Comparison of ENCODE assay signal across 8 cellular contexts in the genomic region with DNA sequence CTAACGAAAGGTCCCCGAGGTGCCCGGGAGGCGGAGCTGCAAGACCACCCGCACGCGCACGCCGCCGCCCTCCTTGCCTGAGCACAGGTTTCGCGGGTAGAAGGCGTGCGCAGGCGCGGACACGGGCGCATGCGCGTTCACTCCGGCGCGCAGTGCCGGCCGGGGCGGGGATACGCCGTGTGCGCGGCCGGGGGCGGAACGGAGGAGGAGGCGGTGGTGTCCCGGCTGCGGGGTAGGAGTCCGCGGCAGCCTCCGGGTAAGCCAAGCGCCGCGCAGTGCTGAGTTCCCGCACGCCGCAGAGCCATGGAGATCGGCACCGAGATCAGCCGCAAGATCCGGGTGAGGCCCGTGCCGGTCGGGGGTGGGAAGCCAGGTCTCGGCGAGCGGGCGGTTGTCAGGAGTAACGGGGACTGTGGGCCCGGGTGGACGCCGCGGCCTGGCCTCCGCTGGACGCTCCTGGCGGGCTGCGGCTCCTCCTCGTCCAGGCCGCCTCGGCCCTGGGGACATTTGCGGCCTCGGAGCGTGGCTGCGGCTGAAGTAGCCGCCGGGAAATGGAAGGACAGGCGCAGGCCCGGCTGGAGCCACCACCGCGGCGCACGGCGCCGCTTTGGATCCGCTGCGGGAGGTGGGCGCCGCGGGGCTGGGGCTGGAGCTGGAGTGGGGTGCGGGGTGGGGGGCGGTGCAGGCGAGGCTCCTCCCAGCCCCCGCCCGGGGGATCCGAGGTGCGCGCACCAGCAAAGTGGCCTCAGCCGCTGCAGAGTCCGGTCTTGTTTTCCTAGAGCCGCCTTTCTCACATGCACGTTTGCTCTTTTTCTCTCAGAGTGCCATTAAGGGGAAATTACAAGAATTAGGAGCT. TPM values are rescaled to one million over a fixed set of nuclear protein-coding genes. Genes with fewer than 3 reads are reported as not detected.
DNase-seq lines count a peak whose midpoint lies in the region; ATAC-seq, FAIRE-seq and TF ChIP-seq lines count a peak whose summit lies in the region.

A gene with protein sequence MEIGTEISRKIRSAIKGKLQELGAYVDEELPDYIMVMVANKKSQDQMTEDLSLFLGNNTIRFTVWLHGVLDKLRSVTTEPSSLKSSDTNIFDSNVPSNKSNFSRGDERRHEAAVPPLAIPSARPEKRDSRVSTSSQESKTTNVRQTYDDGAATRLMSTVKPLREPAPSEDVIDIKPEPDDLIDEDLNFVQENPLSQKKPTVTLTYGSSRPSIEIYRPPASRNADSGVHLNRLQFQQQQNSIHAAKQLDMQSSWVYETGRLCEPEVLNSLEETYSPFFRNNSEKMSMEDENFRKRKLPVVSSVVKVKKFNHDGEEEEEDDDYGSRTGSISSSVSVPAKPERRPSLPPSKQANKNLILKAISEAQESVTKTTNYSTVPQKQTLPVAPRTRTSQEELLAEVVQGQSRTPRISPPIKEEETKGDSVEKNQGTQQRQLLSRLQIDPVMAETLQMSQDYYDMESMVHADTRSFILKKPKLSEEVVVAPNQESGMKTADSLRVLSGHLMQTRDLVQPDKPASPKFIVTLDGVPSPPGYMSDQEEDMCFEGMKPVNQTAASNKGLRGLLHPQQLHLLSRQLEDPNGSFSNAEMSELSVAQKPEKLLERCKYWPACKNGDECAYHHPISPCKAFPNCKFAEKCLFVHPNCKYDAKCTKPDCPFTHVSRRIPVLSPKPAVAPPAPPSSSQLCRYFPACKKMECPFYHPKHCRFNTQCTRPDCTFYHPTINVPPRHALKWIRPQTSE (plus strand): TSS at position 207 of the 856 bp plus-strand sequence. CDS start 97 bp downstream, at position 304.

- no peak for TF ChIP-seq CTCF in WTC11 (IDR thresholded peaks at IDR 0.05)
- TF ChIP-seq CTCF in bronchial epithelial cell (IDR thresholded peaks at IDR 0.05; ENCODE audit: insufficient read depth, low read length, severe bottlenecking) = no peak

- CTCF ChIA-PET in WTC11 (lab: Charles Lee) = no interaction called here

- peak within 1 kb of the TSS; percentile 93 for H3K4me3 Mint-ChIP-seq in WTC11
- peak within 1 kb of the TSS; percentile 88 to 96 (median 90) for H3K4me3 Mint-ChIP-seq in immature natural killer cell

- H3K36me3 Mint-ChIP-seq in WTC11 (peaks cover 6% of the 10 kb centered on the region), immature natural killer cell (peaks cover 2 to 5% (median 3%) of the 10 kb centered on the region in 3 donors)

- H3K4me1 Mint-ChIP-seq in WTC11 = peaks cover 17% of the 10 kb centered on the region
- peaks cover 29 to 31% of the 10 kb centered on the region in 2 donors for H3K4me1 Mint-ChIP-seq in immature natural killer cell

- no peaks in the 10 kb centered on the region for H3K27me3 ChIP-seq in bronchial epithelial cell (ENCODE audit: control insufficient read depth, insufficient read depth, low read length)

- H3K4me3 ChIP-seq in bronchial epithelial cell (ENCODE audit: low read depth, low read length) = peak within 1 kb of the TSS; percentile 98

- FAIRE-seq in bronchial epithelial cell (lab: Jason Lieb, UNC) = no peak

- no peaks in the 10 kb centered on the region; the same call in 1 of the 2 replicates for H3K27me3 Mint-ChIP-seq in WTC11 (ENCODE audit: low read depth)
- peaks cover 9 to 31% (median 26%) of the 10 kb centered on the region in 3 donors for H3K27me3 Mint-ChIP-seq in immature natural killer cell (ENCODE audit: low read depth in 3 of 3)

- POLR2A ChIA-PET in WTC11 (lab: Charles Lee) = interaction anchor here (0.7 kb wide), 1 partner anchor 12 kb away, joined by 3 read pairs; no protein-coding TSS in a partner anchor

- no peaks in the 10 kb centered on the region for H3K36me3 ChIP-seq in bronchial epithelial cell (ENCODE audit: control insufficient read depth, insufficient read depth, low read length)

- H3K27ac Mint-ChIP-seq in WTC11 = peak within 1 kb of the TSS; percentile 98
- peak within 1 kb of the TSS; percentile 80 to 92 (median 86) for H3K27ac Mint-ChIP-seq in immature natural killer cell

- ATAC-seq in GM18873 (IDR thresholded peaks at IDR 0.05; ENCODE audit: low FRiP score, unreplicated experiment) = peak; percentile 86
- ATAC-seq in HG03135 (IDR thresholded peaks at IDR 0.05; ENCODE audit: unreplicated experiment) = peak; percentile 95
- peak; percentile 93 for ATAC-seq in WTC11

- H3K9me3 Mint-ChIP-seq in WTC11 (no peaks in the 10 kb centered on the region), immature natural killer cell (no peaks in the 10 kb centered on the region)

- DNase-seq in AG08396 (ENCODE audit: low spot score) = peak; percentile 97
- DNase-seq in NCI-H2227 treated with DMSO at 0.1 percent for 48 hours (lab: John Stamatoyannopoulos, UW) = peak; percentile 86
- peak; percentile 87 for DNase-seq in WTC11 (ENCODE audit: low spot score)
- peak; percentile 68 for DNase-seq in bronchial epithelial cell (ENCODE audit: low read depth)
- peak; percentile 88 to 91 (median 89) for DNase-seq in immature natural killer cell
- peak; percentile 74 to 77 for DNase-seq in stimulated activated CD4-positive, alpha-beta T cell treated with anti-CD3 and anti-CD28 coated beads, Interleukin-12 subunit alpha, Interleukin-12 subunit beta, amount 100 ng/mL, for 24 hours (ENCODE audit: low read depth in 2 of 2)

TF ChIP-seq in WTC11, 78 proteins besides CTCF, POLR2A, EP300 and RAD21 (continues in another document):
- TF ChIP-seq, protein P1, sequence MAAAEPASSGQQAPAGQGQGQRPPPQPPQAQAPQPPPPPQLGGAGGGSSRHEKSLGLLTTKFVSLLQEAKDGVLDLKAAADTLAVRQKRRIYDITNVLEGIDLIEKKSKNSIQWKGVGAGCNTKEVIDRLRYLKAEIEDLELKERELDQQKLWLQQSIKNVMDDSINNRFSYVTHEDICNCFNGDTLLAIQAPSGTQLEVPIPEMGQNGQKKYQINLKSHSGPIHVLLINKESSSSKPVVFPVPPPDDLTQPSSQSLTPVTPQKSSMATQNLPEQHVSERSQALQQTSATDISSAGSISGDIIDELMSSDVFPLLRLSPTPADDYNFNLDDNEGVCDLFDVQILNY (CRISPR knock-in tag; IDR thresholded peaks at IDR 0.05) = peak; percentile 96
- TF ChIP-seq, protein P2, sequence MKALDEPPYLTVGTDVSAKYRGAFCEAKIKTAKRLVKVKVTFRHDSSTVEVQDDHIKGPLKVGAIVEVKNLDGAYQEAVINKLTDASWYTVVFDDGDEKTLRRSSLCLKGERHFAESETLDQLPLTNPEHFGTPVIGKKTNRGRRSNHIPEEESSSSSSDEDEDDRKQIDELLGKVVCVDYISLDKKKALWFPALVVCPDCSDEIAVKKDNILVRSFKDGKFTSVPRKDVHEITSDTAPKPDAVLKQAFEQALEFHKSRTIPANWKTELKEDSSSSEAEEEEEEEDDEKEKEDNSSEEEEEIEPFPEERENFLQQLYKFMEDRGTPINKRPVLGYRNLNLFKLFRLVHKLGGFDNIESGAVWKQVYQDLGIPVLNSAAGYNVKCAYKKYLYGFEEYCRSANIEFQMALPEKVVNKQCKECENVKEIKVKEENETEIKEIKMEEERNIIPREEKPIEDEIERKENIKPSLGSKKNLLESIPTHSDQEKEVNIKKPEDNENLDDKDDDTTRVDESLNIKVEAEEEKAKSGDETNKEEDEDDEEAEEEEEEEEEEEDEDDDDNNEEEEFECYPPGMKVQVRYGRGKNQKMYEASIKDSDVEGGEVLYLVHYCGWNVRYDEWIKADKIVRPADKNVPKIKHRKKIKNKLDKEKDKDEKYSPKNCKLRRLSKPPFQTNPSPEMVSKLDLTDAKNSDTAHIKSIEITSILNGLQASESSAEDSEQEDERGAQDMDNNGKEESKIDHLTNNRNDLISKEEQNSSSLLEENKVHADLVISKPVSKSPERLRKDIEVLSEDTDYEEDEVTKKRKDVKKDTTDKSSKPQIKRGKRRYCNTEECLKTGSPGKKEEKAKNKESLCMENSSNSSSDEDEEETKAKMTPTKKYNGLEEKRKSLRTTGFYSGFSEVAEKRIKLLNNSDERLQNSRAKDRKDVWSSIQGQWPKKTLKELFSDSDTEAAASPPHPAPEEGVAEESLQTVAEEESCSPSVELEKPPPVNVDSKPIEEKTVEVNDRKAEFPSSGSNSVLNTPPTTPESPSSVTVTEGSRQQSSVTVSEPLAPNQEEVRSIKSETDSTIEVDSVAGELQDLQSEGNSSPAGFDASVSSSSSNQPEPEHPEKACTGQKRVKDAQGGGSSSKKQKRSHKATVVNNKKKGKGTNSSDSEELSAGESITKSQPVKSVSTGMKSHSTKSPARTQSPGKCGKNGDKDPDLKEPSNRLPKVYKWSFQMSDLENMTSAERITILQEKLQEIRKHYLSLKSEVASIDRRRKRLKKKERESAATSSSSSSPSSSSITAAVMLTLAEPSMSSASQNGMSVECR (CRISPR knock-in tag; IDR thresholded peaks at IDR 0.05; ENCODE audit: borderline replicate concordance) = no peak; the same call in none of the 2 replicates
- TF ChIP-seq TP53 (CRISPR knock-in tag; IDR thresholded peaks at IDR 0.05) (peak; percentile 81; the same call in 1 of the 2 replicates), KAT7 (CRISPR knock-in tag; IDR thresholded peaks at IDR 0.05; ENCODE audit: borderline replicate concordance) (peak; percentile 47; the same call in 1 of the 2 replicates)
- TF ChIP-seq, protein P3, sequence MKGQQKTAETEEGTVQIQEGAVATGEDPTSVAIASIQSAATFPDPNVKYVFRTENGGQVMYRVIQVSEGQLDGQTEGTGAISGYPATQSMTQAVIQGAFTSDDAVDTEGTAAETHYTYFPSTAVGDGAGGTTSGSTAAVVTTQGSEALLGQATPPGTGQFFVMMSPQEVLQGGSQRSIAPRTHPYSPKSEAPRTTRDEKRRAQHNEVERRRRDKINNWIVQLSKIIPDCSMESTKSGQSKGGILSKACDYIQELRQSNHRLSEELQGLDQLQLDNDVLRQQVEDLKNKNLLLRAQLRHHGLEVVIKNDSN (CRISPR knock-in tag; IDR thresholded peaks at IDR 0.05) = 0 out of 2 replicates have a peak, but pooled peaks have one; percentile 17
- TF ChIP-seq, protein P4, sequence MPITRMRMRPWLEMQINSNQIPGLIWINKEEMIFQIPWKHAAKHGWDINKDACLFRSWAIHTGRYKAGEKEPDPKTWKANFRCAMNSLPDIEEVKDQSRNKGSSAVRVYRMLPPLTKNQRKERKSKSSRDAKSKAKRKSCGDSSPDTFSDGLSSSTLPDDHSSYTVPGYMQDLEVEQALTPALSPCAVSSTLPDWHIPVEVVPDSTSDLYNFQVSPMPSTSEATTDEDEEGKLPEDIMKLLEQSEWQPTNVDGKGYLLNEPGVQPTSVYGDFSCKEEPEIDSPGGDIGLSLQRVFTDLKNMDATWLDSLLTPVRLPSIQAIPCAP (CRISPR knock-in tag; IDR thresholded peaks at IDR 0.05) = peak; percentile 88

RNA-seq across cellular contexts. Expression of the gene that starts here (rescaled TPM):
- total RNA-seq in WTC11 (2021) (63.2 to 69.9 TPM (median 64.9 TPM) in 3 replicates), bronchial epithelial cell (41.9 and 42.1 TPM in 2 replicates)
- polyA plus RNA-seq in immature natural killer cell = 10 to 100 TPM; 28.3 to 48.4 (median 36.1) TPM

Comparison
In these comparisons a context has a peak if more than half of its experiments do, and no peak if none do; other contexts are left out.
1. Peak in every context shown above with its lines: DNase-seq, ATAC-seq and H3K4me3 ChIP-seq.